23 cellular contexts compared by ENCODE assay signal in the genomic region with DNA sequence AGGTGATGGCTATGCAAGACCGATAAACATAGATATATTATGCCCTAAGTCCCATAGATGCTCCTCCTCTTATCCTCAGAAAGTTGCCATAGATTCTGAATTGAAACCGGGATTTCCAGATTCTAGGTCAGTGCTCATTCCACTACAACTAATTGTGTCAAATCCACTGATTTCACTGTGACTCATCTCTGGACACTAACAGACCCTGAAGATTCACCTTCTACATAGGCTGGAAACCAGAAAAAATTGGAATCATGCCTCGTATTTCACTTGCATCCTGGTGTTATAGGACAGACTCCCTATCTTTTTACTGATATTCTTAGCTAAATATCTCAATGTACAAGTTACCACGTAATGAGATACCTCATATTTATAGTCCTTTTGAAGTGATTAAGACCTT. TPM values are rescaled to one million over a fixed set of nuclear protein-coding genes. Genes with fewer than 3 reads are reported as not detected.
DNase-seq lines count a peak whose midpoint lies in the region; ATAC-seq and FAIRE-seq lines count a peak whose summit lies in the region.
"Had no signal": no experiment of that assay in that cellular context is flagged by ENCODE, and none has a peak within 500 bp of the region (broad histone marks: within the 10 kb centered on the region; RNA-seq: fewer than 3 reads in every experiment).

No MANE protein-coding gene starts in this region.

- H3K27ac ChIP-seq in trophoblast cell (ENCODE audit: low read depth, low read length), result no peak overlapping the region
- H3K27ac ChIP-seq: A549, C4-2B, GM23248, HL-60 had no signal

- no peaks in the 10 kb centered on the region for H3K9me3 ChIP-seq in trophoblast cell (ENCODE audit: insufficient read depth, low read depth, low read length)
- H3K9me3 ChIP-seq: A549 had no signal

- no peaks in the 10 kb centered on the region for H3K27me3 ChIP-seq in trophoblast cell (ENCODE audit: insufficient read depth, low read length)

- H2BK5ac ChIP-seq in trophoblast cell (ENCODE audit: low read depth, low read length, poor library complexity), result no peak overlapping the region

- H3K79me2 ChIP-seq in trophoblast cell (ENCODE audit: control insufficient read depth, insufficient read depth, low read length, poor library complexity), result no peaks in the 10 kb centered on the region

- no peak overlapping the region for H4K91ac ChIP-seq in trophoblast cell (ENCODE audit: low read depth, low read length)

- H3K36me3 ChIP-seq in trophoblast cell (ENCODE audit: control insufficient read depth in 1 of 2, insufficient read depth in 2 of 2, low read length in 2 of 2), result no peaks in the 10 kb centered on the region

- no peak overlapping the region for H3K14ac ChIP-seq in trophoblast cell (ENCODE audit: low read length)

- H3K23ac ChIP-seq in trophoblast cell (ENCODE audit: low read length), result no peak overlapping the region

- H2AFZ ChIP-seq in trophoblast cell (ENCODE audit: insufficient read depth, low read length, poor library complexity), result no peak overlapping the region
- H2AFZ ChIP-seq: GM23248 had no signal

- peaks cover 4% of the 10 kb centered on the region for H3K79me1 ChIP-seq in trophoblast cell (ENCODE audit: low read length)

- H3K18ac ChIP-seq in trophoblast cell (ENCODE audit: low read length), result no peak overlapping the region

- no peak overlapping the region for H3K4me2 ChIP-seq in trophoblast cell (ENCODE audit: low read length)
- H3K4me2 ChIP-seq: A549 had no signal

- ATAC-seq in left lobe of liver, result no peak
- ATAC-seq: A549, GM12878 had no signal

- H4K8ac ChIP-seq in trophoblast cell (ENCODE audit: low read depth, low read length), result no peak overlapping the region

- H3K4me1 ChIP-seq in trophoblast cell (ENCODE audit: control insufficient read depth in 1 of 2, insufficient read depth in 2 of 2, low read length in 2 of 2), result no peaks in the 10 kb centered on the region
- H3K4me1 ChIP-seq: A549 had no signal

- H2AK5ac ChIP-seq in trophoblast cell (ENCODE audit: low read length), result no peak overlapping the region

- no peak overlapping the region for H3K9ac ChIP-seq in trophoblast cell (ENCODE audit: low read length)
- H3K9ac ChIP-seq: GM23248 had no signal

- H4K12ac ChIP-seq in trophoblast cell (ENCODE audit: low read depth, low read length), result no peak overlapping the region

- H3K4ac ChIP-seq in trophoblast cell (ENCODE audit: low read depth, low read length), result no peak overlapping the region

- H2BK120ac ChIP-seq in trophoblast cell (ENCODE audit: insufficient read depth, low read length, poor library complexity), result peak overlapping the region; percentile 3

- H2BK12ac ChIP-seq in trophoblast cell (ENCODE audit: low read length), result no peak overlapping the region

- no CpG with 5 or more reads among the region's 4 CpGs for WGBS in trophoblast cell (ENCODE audit: extremely low coverage, insufficient coverage, insufficient read length)

- DNase-seq in ELR (ENCODE audit: low read depth), result peak; percentile 56
- DNase-seq in RCC 7860 (ENCODE audit: low spot score), result peak; percentile 10
- DNase-seq in glomerular visceral epithelial cell (ENCODE audit: extremely low spot score), result peak; percentile 27
- no peak for DNase-seq in trophoblast cell
- no peak for DNase-seq in GOT3 (lab: John Stamatoyannopoulos, UW)
- DNase-seq in left lobe of liver (ENCODE audit: low spot score), result no peak
- no peak for DNase-seq in amniotic stem cell (lab: John Stamatoyannopoulos, UW)
- DNase-seq: AML-193; CD4-positive, alpha-beta T cell; DMS153; DMS79; GM23248; HCEC 1CT; KG1 had no signal

- H3K4me3 ChIP-seq in trophoblast cell (ENCODE audit: low read depth, low read length), result no peak overlapping the region
- H3K4me3 ChIP-seq: A549, GM12878, GM23248 had no signal

- FAIRE-seq in RCC 7860 (lab: Jason Lieb, UNC), result no peak
- FAIRE-seq: A549, H54, HTR-8/SVneo had no signal

RNA-seq across cellular contexts. Expression of a gene that starts 36.8 kb away (rescaled TPM):
- 0.03 TPM in 2 replicates for polyA plus RNA-seq in trophoblast cell (2013)
- total RNA-seq in left lobe of liver, result not detected
- total RNA-seq: Daoy, G401, GM23248 had no signal
- polyA plus RNA-seq: A549, BJ, GM23248 had no signal

Comparison
In these comparisons a context has a peak if more than half of its experiments do, and no peak if none do; other contexts are left out.
1. DNase-seq: peak in ELR (single experiment), RCC 7860 (single experiment) and glomerular visceral epithelial cell (single experiment); none in trophoblast cell (0 of 2), GOT3 (single experiment), left lobe of liver (single experiment) and amniotic stem cell (single experiment).